In genomic region chr17:61659437-61659836, GRCh38 we compare ENCODE assay signal across 19 cellular contexts.
"Had no signal": no experiment of that assay in that cellular context is flagged by ENCODE, and none has a peak within 500 bp of the region (broad histone marks: within the 10 kb centered on the region; RNA-seq: fewer than 3 reads in every experiment).

No MANE protein-coding gene starts in this region.

- FAIRE-seq: RCC 7860 had no signal

- DNase-seq: IMR-90, Karpas-422, KG1, MM.1S, NCI-H1092 treated with DMSO at 0.1 percent for 48 hours, NCI-H1436, NCI-H187, NCI-H2029, NCI-H2081 treated with DMSO at 0.1 percent for 48 hours, NCI-H2171, NCI-H226, NCI-H446, NCI-H510A, NCI-H524 treated with DMSO at 0.1 percent for 48 hours, NCI-H69, NCI-H774, Right ventricle myocardium superior, RPMI8226 had no signal
